Comparison of ENCODE assay signal across 8 cellular contexts in the genomic region with DNA sequence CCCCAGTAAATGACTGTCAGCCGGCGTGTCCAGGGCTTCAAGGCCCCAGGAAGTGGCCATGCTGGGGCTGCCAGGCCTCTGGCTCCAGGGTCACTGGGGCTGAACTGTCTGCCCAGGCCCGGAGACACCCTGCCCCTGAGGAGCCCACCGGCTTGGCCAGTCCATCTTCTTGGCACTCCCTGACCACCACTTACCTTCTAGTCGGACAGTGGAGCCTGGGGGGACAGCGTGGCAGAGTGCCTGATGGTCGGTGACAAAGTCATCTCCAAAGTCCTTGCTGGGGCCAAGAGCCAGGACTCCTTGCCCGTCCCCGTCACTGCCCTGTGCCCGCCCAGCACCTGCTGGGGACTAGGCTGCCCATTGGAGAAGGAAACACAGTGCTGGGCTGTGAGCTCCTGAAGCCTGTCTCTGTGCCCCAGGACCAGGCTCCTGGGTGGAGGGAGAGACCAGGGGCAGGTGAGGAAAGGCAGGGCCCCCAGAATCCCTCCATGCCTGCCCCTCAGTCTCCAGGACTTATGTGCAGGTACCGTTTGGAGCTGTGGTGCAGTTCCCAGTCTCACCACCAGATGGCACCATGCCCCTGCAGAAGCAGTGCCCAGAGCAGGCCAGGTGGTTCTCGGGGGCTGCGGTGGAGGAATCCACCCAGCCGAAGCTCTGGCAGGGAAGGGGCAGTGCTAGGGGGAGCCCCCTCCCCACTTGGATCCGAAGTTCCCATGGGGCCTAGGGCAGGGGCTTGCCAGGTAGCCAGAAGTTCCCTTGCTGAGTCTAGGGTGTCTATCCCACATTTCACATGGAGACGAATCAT. TPM values are rescaled to one million over a fixed set of nuclear protein-coding genes. Genes with fewer than 3 reads are reported as not detected.
DNase-seq lines count a peak whose midpoint lies in the region; ATAC-seq and TF ChIP-seq lines count a peak whose summit lies in the region.

No MANE protein-coding gene starts in this region.

- intact Hi-C loops in heart left ventricle (cut with DNase I) (loop anchor here (1.0 to 5.0 kb wide), 6 partner anchors 81 to 128 kb away; partner anchors contain the start of gene RTN4R (in 6 of the 10)), vagina (cut with DNase I) (loop anchor here (2.0 kb wide), 1 partner anchor 128 kb away; no protein-coding TSS in a partner anchor)

- H3K27ac ChIP-seq in SU-DHL-6 (ENCODE audit: low read depth, low read length): no peak overlapping the region
- no peak overlapping the region for H3K27ac ChIP-seq in heart left ventricle
- H3K27ac ChIP-seq in vagina: no peak overlapping the region

- H3K27me3 ChIP-seq in Loucy (ENCODE audit: insufficient read depth, low read length, poor library complexity, severe bottlenecking) (no peaks in the 10 kb centered on the region), SU-DHL-6 (ENCODE audit: low read length) (no peaks in the 10 kb centered on the region), heart left ventricle (peaks cover 0 to 10% (median 0%) of the 10 kb centered on the region in 9 donors), vagina (no peaks in the 10 kb centered on the region)

- H3K36me3 ChIP-seq in Loucy (ENCODE audit: insufficient read depth, low read length): no peaks in the 10 kb centered on the region
- no peaks in the 10 kb centered on the region for H3K36me3 ChIP-seq in SU-DHL-6 (ENCODE audit: low read length)
- H3K36me3 ChIP-seq in heart left ventricle: no peaks in the 10 kb centered on the region
- H3K36me3 ChIP-seq in vagina: no peaks in the 10 kb centered on the region

- ATAC-seq in heart left ventricle (peak; percentile 30 to 77 (median 72)), HG03432 (IDR thresholded peaks at IDR 0.05; ENCODE audit: unreplicated experiment) (no peak)

- H3K4me2 ChIP-seq in Loucy (ENCODE audit: low read depth, low read length, poor library complexity, severe bottlenecking) (peak overlapping the region; percentile 92), SU-DHL-6 (ENCODE audit: low read depth, low read length, poor library complexity, severe bottlenecking) (no peak overlapping the region)

- TF ChIP-seq CTCF in Loucy (conservative IDR thresholded peaks at IDR 0.05; ENCODE audit: low read length) (peak; percentile 97), SU-DHL-6 (IDR thresholded peaks at IDR 0.05; ENCODE audit: insufficient read depth, low read length, poor library complexity, severe bottlenecking) (peak; percentile 59), heart left ventricle (IDR thresholded peaks at IDR 0.05) (peak; percentile 96 to 100 (median 99)), vagina (IDR thresholded peaks at IDR 0.05) (peak; percentile 100)

- DNase-seq in G401 (ENCODE audit: low spot score) (peak; percentile 92), heart left ventricle (peak; percentile 75 to 91 (median 79)), pulmonary artery endothelial cell (ENCODE audit: low read depth, low spot score) (peak; percentile 32), vagina (ENCODE audit: extremely low spot score in 2 of 2) (no peak)
- DNase-seq in activated naive CD8-positive, alpha-beta T cell treated with anti-CD3 and anti-CD28 coated beads, Interleukin-2, amount 50 U/mL, for 16 hours (ENCODE audit: low read depth, low spot score): peak; percentile 73

- H3K4me3 ChIP-seq in Loucy (ENCODE audit: low read length, poor library complexity, severe bottlenecking) (no peak overlapping the region), SU-DHL-6 (ENCODE audit: insufficient read depth, low read length, poor library complexity, severe bottlenecking) (no peak overlapping the region), heart left ventricle (no peak overlapping the region), vagina (no peak overlapping the region)

- H4K20me1 ChIP-seq in Loucy (ENCODE audit: insufficient read depth, low read length, poor library complexity, severe bottlenecking): no peaks in the 10 kb centered on the region
- H4K20me1 ChIP-seq in SU-DHL-6 (ENCODE audit: low read depth, low read length): no peaks in the 10 kb centered on the region

- WGBS in heart left ventricle, 4 donors: 40 to 57% (median 43%) methylated on average over 10 to 16 of the region's 16 CpGs

- H2AFZ ChIP-seq in Loucy (ENCODE audit: low read length) (no peak overlapping the region), SU-DHL-6 (ENCODE audit: low read depth, low read length, severe bottlenecking) (no peak overlapping the region)

- H3K9ac ChIP-seq in Loucy (ENCODE audit: low read depth, low read length, poor library complexity, severe bottlenecking): peak overlapping the region; percentile 96
- H3K9ac ChIP-seq in SU-DHL-6 (ENCODE audit: low read length): no peak overlapping the region

- peaks cover 6% of the 10 kb centered on the region for H3F3A ChIP-seq in Loucy (ENCODE audit: low read depth)
- H3F3A ChIP-seq in SU-DHL-6 (ENCODE audit: insufficient read depth): no peaks in the 10 kb centered on the region

- H3K9me3 ChIP-seq in Loucy (ENCODE audit: insufficient read depth, low read depth, low read length) (no peaks in the 10 kb centered on the region), SU-DHL-6 (ENCODE audit: insufficient read depth, low read length) (no peaks in the 10 kb centered on the region), heart left ventricle (no peaks in the 10 kb centered on the region), vagina (no peaks in the 10 kb centered on the region)

- H3K79me2 ChIP-seq in Loucy (ENCODE audit: insufficient read depth, low read length): no peaks in the 10 kb centered on the region
- H3K79me2 ChIP-seq in SU-DHL-6 (ENCODE audit: insufficient read depth, low read length): no peaks in the 10 kb centered on the region

- peaks cover 44% of the 10 kb centered on the region for H3K4me1 ChIP-seq in Loucy (ENCODE audit: insufficient read depth, low read length, poor library complexity, severe bottlenecking)
- peaks cover 0 to 11% (median 0%) of the 10 kb centered on the region in 12 donors for H3K4me1 ChIP-seq in heart left ventricle
- H3K4me1 ChIP-seq in vagina: no peaks in the 10 kb centered on the region

- TF ChIP-seq POLR2A in heart left ventricle (IDR thresholded peaks at IDR 0.05) (no peak), vagina (IDR thresholded peaks at IDR 0.05) (no peak)

- in situ Hi-C loops in G401 (cut with HindIII; ENCODE audit: low sequenced_read_pairs): no loop called here

- H3K9me2 ChIP-seq in Loucy (replicated peaks; ENCODE audit: low read depth, low read length) (no peaks in the 10 kb centered on the region), SU-DHL-6 (replicated peaks; ENCODE audit: insufficient read depth, low read length) (no peaks in the 10 kb centered on the region)

RNA-seq across cellular contexts. Expression of gene CCDC188, which starts 6.0 kb away (rescaled TPM):
- not detected in 2 replicates for total RNA-seq in G401 (2014; rRNA removed; shearing (Covaris generic))
- total RNA-seq in heart left ventricle: 1 to 10 TPM in 1 of 9 donors, under 1 TPM in 4, not detected in 4; 0.17 to 1.0 (median 0.46) TPM
- 1 to 10 TPM in 1 of 2 donors, under 1 TPM in 1; 0.50 to 1.0 TPM for polyA plus RNA-seq in heart left ventricle
- total RNA-seq in pulmonary artery endothelial cell: 4.5 and 10.0 TPM in 2 replicates
- not detected for total RNA-seq in vagina

RNA-seq across cellular contexts. Expression of gene ZDHHC8, which starts 25.2 kb away (rescaled TPM):
- total RNA-seq in G401 (2014; rRNA removed; shearing (Covaris generic)): 5.1 and 7.8 TPM in 2 replicates
- total RNA-seq in heart left ventricle: 10 to 100 TPM; 15.7 to 45.2 (median 40.6) TPM
- polyA plus RNA-seq in heart left ventricle: 10 to 100 TPM; 21.5 to 26.3 TPM
- total RNA-seq in pulmonary artery endothelial cell: 10.6 and 14.8 TPM in 2 replicates
- total RNA-seq in vagina: 22.6 TPM

RNA-seq across cellular contexts. Expression of gene TRMT2A, which starts 39.8 kb away (rescaled TPM):
- 22.4 and 55.8 TPM in 2 replicates for total RNA-seq in G401 (2014; rRNA removed; shearing (Covaris generic))
- total RNA-seq in heart left ventricle: 10 to 100 TPM; 18.2 to 31.3 (median 20.2) TPM
- 10 to 100 TPM; 15.8 to 30.1 TPM for polyA plus RNA-seq in heart left ventricle
- 46.5 and 62.3 TPM in 2 replicates for total RNA-seq in pulmonary artery endothelial cell
- total RNA-seq in vagina: 66.5 TPM

RNA-seq across cellular contexts. Expression of gene RANBP1, which starts 40.9 kb away (rescaled TPM):
- total RNA-seq in G401 (2014; rRNA removed; shearing (Covaris generic)): 883 and 1,003 TPM in 2 replicates
- total RNA-seq in heart left ventricle: 10 to 100 TPM; 35.8 to 85.3 (median 41.5) TPM
- polyA plus RNA-seq in heart left ventricle: 10 to 100 TPM; 29.3 to 67.1 TPM
- total RNA-seq in pulmonary artery endothelial cell: 213 and 264 TPM in 2 replicates
- 177 TPM for total RNA-seq in vagina

Comparison
In these comparisons a context has a peak if more than half of its experiments do, and no peak if none do; other contexts are left out.
1. DNase-seq: peak in G401 (single experiment), activated naive CD8-positive, alpha-beta T cell treated with anti-CD3 and anti-CD28 coated beads, Interleukin-2, amount 50 U/mL, for 16 hours (single experiment), heart left ventricle (5 of 5) and pulmonary artery endothelial cell (single experiment); none in vagina (0 of 2).
2. Peak in every context shown above with its lines, with median percentiles within 50 percentile points of each other: CTCF ChIP-seq.